ENCODE assay signal across 9 cellular contexts in genomic region chr12:110689601-110690430, GRCh38. TPM values are rescaled to one million over a fixed set of nuclear protein-coding genes. Genes with fewer than 3 reads are reported as not detected.
DNase-seq lines count a peak whose midpoint lies in the region; ATAC-seq and TF ChIP-seq lines count a peak whose summit lies in the region.
"Had no signal": no experiment of that assay in that cellular context is flagged by ENCODE, and none has a peak within 500 bp of the region (broad histone marks: within the 10 kb centered on the region; RNA-seq: fewer than 3 reads in every experiment).

No MANE protein-coding gene starts in this region.

- TF ChIP-seq POLR2A in sigmoid colon (IDR thresholded peaks at IDR 0.05), result no peak

- intact Hi-C loops in sigmoid colon (cut with DNase I), result no loop called here

- H3K9me2 ChIP-seq in Karpas-422 (replicated peaks; ENCODE audit: insufficient read depth, low read length), result no peaks in the 10 kb centered on the region

- peak overlapping the region; percentile 58 for H3K4me3 ChIP-seq in AG04449 (ENCODE audit: low read depth, low read length)
- peak overlapping the region; percentile 76; the same call in 1 of the 2 replicates for H3K4me3 ChIP-seq in Karpas-422 (ENCODE audit: low read length)
- H3K4me3 ChIP-seq in sigmoid colon, result peak overlapping the region; percentile 53 to 82 (median 69)

- no peak for DNase-seq in AG04449 (ENCODE audit: low read depth, low spot score)
- peak; percentile 31 for DNase-seq in GM19240 (ENCODE audit: insufficient read length, low spot score)
- peak; percentile 77 for DNase-seq in Karpas-422
- peak; percentile 13 for DNase-seq in activated T-cell treated with anti-CD3 and anti-CD28 coated beads, Interleukin-2, amount 50 U/mL, for 4 hours
- peak; percentile 74 for DNase-seq in germinal center (ENCODE audit: low spot score)
- DNase-seq in sigmoid colon, result peak; percentile 76
- no peak for DNase-seq in cerebellum (ENCODE audit: low spot score)

- H2AFZ ChIP-seq in Karpas-422 (ENCODE audit: low read length), result peak overlapping the region; percentile 98

- POLR2A ChIA-PET in AG04449 (lab: Yijun Ruan, JAX), result no interaction called here

- no peaks in the 10 kb centered on the region for H4K20me1 ChIP-seq in Karpas-422 (ENCODE audit: insufficient read depth, low read depth, low read length)

- H3K9ac ChIP-seq in Karpas-422 (ENCODE audit: low read length), result peak overlapping the region; percentile 77

- peak overlapping the region; percentile 79 for H3K4me2 ChIP-seq in Karpas-422 (ENCODE audit: low read depth, low read length, poor library complexity, severe bottlenecking)

- H3K27me3 ChIP-seq in Karpas-422 (ENCODE audit: low read length) (no peaks in the 10 kb centered on the region), sigmoid colon (no peaks in the 10 kb centered on the region)

- H3K27me3 Mint-ChIP-seq in activated T-cell treated with anti-CD3 and anti-CD28 coated beads, Interleukin-2, amount 50 U/mL, for 4 hours (ENCODE audit: low read depth), result no peaks in the 10 kb centered on the region

- no peaks in the 10 kb centered on the region for H3K9me3 Mint-ChIP-seq in activated T-cell treated with anti-CD3 and anti-CD28 coated beads, Interleukin-2, amount 50 U/mL, for 4 hours

- ATAC-seq in activated T-cell treated with anti-CD3 and anti-CD28 coated beads, Interleukin-2, amount 50 U/mL, for 4 hours, result peak; percentile 76 to 78
- no peak for ATAC-seq in HG03520 (IDR thresholded peaks at IDR 0.05; ENCODE audit: unreplicated experiment)

- no peak for TF ChIP-seq CTCF in AG04449 (IDR thresholded peaks at IDR 0.05; ENCODE audit: insufficient read depth, low read length, missing control alignments)
- no peak for TF ChIP-seq CTCF in sigmoid colon (IDR thresholded peaks at IDR 0.05)

- H3K79me2 ChIP-seq in Karpas-422 (ENCODE audit: low read length), result no peaks in the 10 kb centered on the region

- H3K36me3 ChIP-seq in Karpas-422 (ENCODE audit: insufficient read depth, low read length) (no peaks in the 10 kb centered on the region), sigmoid colon (no peaks in the 10 kb centered on the region)

- peaks cover 44% of the 10 kb centered on the region for H3K4me1 ChIP-seq in Karpas-422 (ENCODE audit: low read length)
- H3K4me1 ChIP-seq in sigmoid colon, result peaks cover 0 to 24% (median 15%) of the 10 kb centered on the region in 4 donors

- H3K9me3 ChIP-seq in Karpas-422 (ENCODE audit: low read length), result no peaks in the 10 kb centered on the region
- no peaks in the 10 kb centered on the region for H3K9me3 ChIP-seq in sigmoid colon

- peaks cover 33% of the 10 kb centered on the region for H3K4me1 Mint-ChIP-seq in activated T-cell treated with anti-CD3 and anti-CD28 coated beads, Interleukin-2, amount 50 U/mL, for 4 hours (ENCODE audit: low read depth)

- TF ChIP-seq EP300 in sigmoid colon (IDR thresholded peaks at IDR 0.05), result no peak

- H3K36me3 Mint-ChIP-seq in activated T-cell treated with anti-CD3 and anti-CD28 coated beads, Interleukin-2, amount 50 U/mL, for 4 hours (ENCODE audit: insufficient read depth), result peaks cover 2% of the 10 kb centered on the region

- H3K4me3 Mint-ChIP-seq in activated T-cell treated with anti-CD3 and anti-CD28 coated beads, Interleukin-2, amount 50 U/mL, for 4 hours, result peak overlapping the region; percentile 89

- 5 to 12% methylated on average over 20 of the region's 20 CpGs for WGBS in sigmoid colon, 2 donors

- CTCF ChIA-PET in AG04449 (lab: Yijun Ruan, JAX), result no interaction called here

- H3K27ac ChIP-seq in Karpas-422 (ENCODE audit: low read length), result no peak overlapping the region
- peak overlapping the region; percentile 51 to 74 (median 69) for H3K27ac ChIP-seq in sigmoid colon

RNA-seq across cellular contexts. Expression of gene HVCN1, which starts 0.9 kb away (rescaled TPM):
- total RNA-seq in Karpas-422 (2014; rRNA removed; shearing (Covaris generic); ENCODE audit: low replicate concordance), result 5.1 and 11.5 TPM in 2 replicates
- 1 to 10 TPM; 6.1 to 8.1 (median 7.2) TPM for total RNA-seq in activated T-cell treated with anti-CD3 and anti-CD28 coated beads, Interleukin-2, amount 50 U/mL, for 4 hours
- 1 to 10 TPM; 3.8 to 9.7 (median 6.6) TPM for total RNA-seq in sigmoid colon
- polyA plus RNA-seq in sigmoid colon, result 10 to 100 TPM in 1 of 3 donors, 1 to 10 TPM in 2; 1.8 to 26.3 (median 4.2) TPM
- 4.1 TPM for total RNA-seq in cerebellum
- polyA plus RNA-seq: neural cell had no signal

RNA-seq across cellular contexts. Expression of gene PPP1CC, which starts 52.9 kb away (rescaled TPM):
- total RNA-seq in Karpas-422 (2014; rRNA removed; shearing (Covaris generic); ENCODE audit: low replicate concordance), result 128 and 248 TPM in 2 replicates
- 100 to 1,000 TPM; 345 to 413 (median 354) TPM for total RNA-seq in activated T-cell treated with anti-CD3 and anti-CD28 coated beads, Interleukin-2, amount 50 U/mL, for 4 hours
- total RNA-seq in sigmoid colon (100 to 1,000 TPM; 140 to 208 (median 171) TPM), cerebellum (129 TPM)
- 100 to 1,000 TPM; 107 to 272 (median 153) TPM for polyA plus RNA-seq in sigmoid colon

Comparison
In these comparisons a context has a peak if more than half of its experiments do, and no peak if none do; other contexts are left out.
1. DNase-seq: peak in GM19240 (single experiment), Karpas-422 (single experiment), activated T-cell treated with anti-CD3 and anti-CD28 coated beads, Interleukin-2, amount 50 U/mL, for 4 hours (single experiment), germinal center (single experiment) and sigmoid colon (single experiment); none in AG04449 (single experiment) and cerebellum (single experiment).
2. Peak in every context shown above with its lines, with median percentiles within 50 percentile points of each other: H3K4me3 ChIP-seq.